8 cellular contexts compared by ENCODE assay signal in genomic region chr6:33320315-33321181, GRCh38.
DNase-seq lines count a peak whose midpoint lies in the region; ATAC-seq and TF ChIP-seq lines count a peak whose summit lies in the region.

No MANE protein-coding gene starts in this region.

- peak overlapping the region; percentile 53 for H3K27ac Mint-ChIP-seq in central memory CD8-positive, alpha-beta T cell (ENCODE audit: low read depth)

- peak overlapping the region; percentile 92 for H3K4me3 ChIP-seq in Loucy (ENCODE audit: low read length, poor library complexity, severe bottlenecking)
- peak overlapping the region in 1 of 2 donors; percentile 72 for H3K4me3 ChIP-seq in muscle layer of duodenum (ENCODE audit: low read depth in 1 of 2, low read length in 2 of 2)
- H3K4me3 ChIP-seq in WERI-Rb-1 (ENCODE audit: low read depth, low read length), result no peak overlapping the region

- no peak overlapping the region for H2AFZ ChIP-seq in Loucy (ENCODE audit: low read length)

- peaks cover 45% of the 10 kb centered on the region for H3K36me3 Mint-ChIP-seq in central memory CD8-positive, alpha-beta T cell (ENCODE audit: insufficient read depth)

- no peaks in the 10 kb centered on the region for H3K9me3 Mint-ChIP-seq in central memory CD8-positive, alpha-beta T cell

- peaks cover 6% of the 10 kb centered on the region; the same call in 1 of the 2 replicates for H3F3A ChIP-seq in Loucy (ENCODE audit: low read depth)

- H4K20me1 ChIP-seq in Loucy (ENCODE audit: insufficient read depth, low read length, poor library complexity, severe bottlenecking), result peaks cover 30% of the 10 kb centered on the region

- H3K4me1 Mint-ChIP-seq in central memory CD8-positive, alpha-beta T cell, result peaks cover 84% of the 10 kb centered on the region

- H3K4me3 Mint-ChIP-seq in central memory CD8-positive, alpha-beta T cell, result peak overlapping the region; percentile 95

- no peaks in the 10 kb centered on the region for H3K9me2 ChIP-seq in Loucy (replicated peaks; ENCODE audit: low read depth, low read length)

- peak overlapping the region; percentile 95 for H3K4me2 ChIP-seq in Loucy (ENCODE audit: low read depth, low read length, poor library complexity, severe bottlenecking)

- peaks cover 52% of the 10 kb centered on the region for H3K4me1 ChIP-seq in Loucy (ENCODE audit: insufficient read depth, low read length, poor library complexity, severe bottlenecking)
- peaks cover 29 to 55% of the 10 kb centered on the region in 2 donors for H3K4me1 ChIP-seq in muscle layer of duodenum (ENCODE audit: control insufficient read depth in 1 of 2, insufficient read depth in 2 of 2, low read length in 2 of 2)

- no peaks in the 10 kb centered on the region for H3K27me3 ChIP-seq in Loucy (ENCODE audit: insufficient read depth, low read length, poor library complexity, severe bottlenecking)
- H3K27me3 ChIP-seq in muscle layer of duodenum (ENCODE audit: low read depth, low read length), result no peaks in the 10 kb centered on the region
- H3K27me3 ChIP-seq in WERI-Rb-1 (ENCODE audit: insufficient read depth, low read depth, severe bottlenecking), result no peaks in the 10 kb centered on the region

- H3K9me3 ChIP-seq in Loucy (ENCODE audit: insufficient read depth, low read depth, low read length) (no peaks in the 10 kb centered on the region), muscle layer of duodenum (ENCODE audit: control insufficient read depth in 1 of 2, low read length in 2 of 2) (no peaks in the 10 kb centered on the region), WERI-Rb-1 (ENCODE audit: severe bottlenecking) (no peaks in the 10 kb centered on the region)

- H3K36me3 ChIP-seq in Loucy (ENCODE audit: insufficient read depth, low read length) (peaks cover 23% of the 10 kb centered on the region; the same call in 1 of the 2 replicates), muscle layer of duodenum (ENCODE audit: control insufficient read depth in 1 of 2, insufficient read depth in 2 of 2, low read length in 2 of 2) (peaks cover 18 to 30% of the 10 kb centered on the region in 2 donors), WERI-Rb-1 (peaks cover 46% of the 10 kb centered on the region)

- ATAC-seq in central memory CD8-positive, alpha-beta T cell (replicated peaks; ENCODE audit: extremely low read depth, poor library complexity, severe bottlenecking), result no peak
- no peak for ATAC-seq in HG02981 (IDR thresholded peaks at IDR 0.05; ENCODE audit: unreplicated experiment)

- H3K27me3 Mint-ChIP-seq in central memory CD8-positive, alpha-beta T cell, result no peaks in the 10 kb centered on the region

- H3K79me2 ChIP-seq in Loucy (ENCODE audit: insufficient read depth, low read length), result peaks cover 55% of the 10 kb centered on the region

- no peak for TF ChIP-seq CTCF in Loucy (conservative IDR thresholded peaks at IDR 0.05; ENCODE audit: low read length)
- TF ChIP-seq CTCF in WERI-Rb-1 (IDR thresholded peaks at IDR 0.05; ENCODE audit: low read depth, low read length), result no peak

- H3K27ac ChIP-seq in muscle layer of duodenum (ENCODE audit: low read length), result peak overlapping the region; percentile 58
- H3K27ac ChIP-seq in WERI-Rb-1, result no peak overlapping the region; the same call in 1 of the 2 replicates

- DNase-seq in AG20443 (ENCODE audit: low spot score) (peak; percentile 78), WERI-Rb-1 (no peak), SKM-1 (lab: John Stamatoyannopoulos, UW; ENCODE audit: unreplicated experiment) (no peak), COR-L47 (lab: John Stamatoyannopoulos, UW) (no peak)
- no peak for DNase-seq in central memory CD8-positive, alpha-beta T cell (ENCODE audit: low spot score in 2 of 2)

- peak overlapping the region; percentile 21 for H3K9ac ChIP-seq in Loucy (ENCODE audit: low read depth, low read length, poor library complexity, severe bottlenecking)
